8 cellular contexts compared by ENCODE assay signal in the genomic region with DNA sequence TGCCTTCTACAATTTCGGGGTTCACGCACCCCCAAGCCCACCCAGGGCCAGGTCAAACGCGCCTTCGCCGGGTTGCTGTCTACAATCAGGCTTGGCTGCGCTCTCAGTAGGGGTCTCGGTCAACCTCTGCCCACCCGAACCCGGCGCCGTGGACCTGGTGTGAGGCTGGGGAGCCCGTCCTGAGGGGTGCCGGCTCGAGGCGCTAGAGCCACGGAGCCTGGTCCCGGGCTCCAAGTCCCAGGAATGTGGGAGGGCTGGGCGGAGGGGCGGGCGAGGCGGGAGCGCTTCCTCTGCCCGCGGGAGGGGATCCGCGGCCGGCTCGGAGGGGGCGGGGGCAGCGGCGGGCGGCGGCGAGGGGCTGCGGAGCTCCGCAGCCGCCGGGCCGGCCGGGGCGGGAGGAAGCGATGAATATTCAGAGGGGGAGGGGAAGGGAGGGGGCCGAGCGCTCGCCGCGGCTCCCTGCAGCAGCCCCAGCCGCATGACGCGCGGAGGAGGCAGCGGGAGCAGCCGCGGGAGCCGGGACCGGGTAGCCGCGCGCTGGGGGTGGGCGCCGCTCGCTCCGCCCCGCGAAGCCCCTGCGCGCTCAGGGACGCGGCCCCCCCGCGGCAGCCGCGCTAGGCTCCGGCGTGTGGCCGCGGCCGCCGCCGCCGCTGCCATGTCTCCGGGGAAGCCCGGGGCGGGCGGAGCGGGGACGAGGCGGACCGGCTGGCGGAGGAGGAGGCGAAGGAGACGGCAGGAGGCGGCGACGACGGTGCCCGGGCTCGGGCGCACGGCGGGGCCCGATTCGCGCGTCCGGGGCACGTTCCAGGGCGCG. TPM values are rescaled to one million over a fixed set of nuclear protein-coding genes. Genes with fewer than 3 reads are reported as not detected.
DNase-seq lines count a peak whose midpoint lies in the region; ATAC-seq and TF ChIP-seq lines count a peak whose summit lies in the region.

Gene PTPRJ, plus strand, starts transcription at position 467 of the 814 bp plus-strand sequence. CDS start 354 bp downstream, outside the sequence.

- CTCF ChIA-PET in A673 (lab: Charles Lee): interaction anchor here (0.6 to 0.7 kb wide), 2 partner anchors 99 to 119 kb away, joined by 3 to 4 read pairs; no protein-coding TSS in a partner anchor

- ATAC-seq in GM18861 (IDR thresholded peaks at IDR 0.05; ENCODE audit: unreplicated experiment) (peak; percentile 42), HG03135 (IDR thresholded peaks at IDR 0.05; ENCODE audit: unreplicated experiment) (peak; percentile 45)

- peak within 1 kb of the TSS; percentile 71 for H2AFZ ChIP-seq in neural progenitor cell (replicated peaks)

- H3K27ac ChIP-seq in A673 (ENCODE audit: low read depth, low read length, poor library complexity, severe bottlenecking): peak within 1 kb of the TSS; percentile 54
- H3K27ac ChIP-seq in neural progenitor cell: no peak within 1 kb of the TSS

- H3K4me3 Mint-ChIP-seq in neural progenitor cell (peak within 1 kb of the TSS; percentile 90), type B pancreatic cell (peak within 1 kb of the TSS; percentile 79)

- H3K36me3 ChIP-seq in A673 (ENCODE audit: insufficient read depth, low read length, poor library complexity, severe bottlenecking): no peaks in the 10 kb centered on the region
- no peaks in the 10 kb centered on the region for H3K36me3 ChIP-seq in neural progenitor cell

- H3K79me2 ChIP-seq in neural progenitor cell (ENCODE audit: low read depth): peaks cover 40% of the 10 kb centered on the region

- H3F3A ChIP-seq in neural progenitor cell (ENCODE audit: low read depth): peaks cover 13% of the 10 kb centered on the region

- H3K27me3 Mint-ChIP-seq in neural progenitor cell (ENCODE audit: insufficient read depth, low read depth): peaks cover 7% of the 10 kb centered on the region
- H3K27me3 Mint-ChIP-seq in type B pancreatic cell: peaks cover 3% of the 10 kb centered on the region

- no peaks in the 10 kb centered on the region for H3K9me3 ChIP-seq in A673 (ENCODE audit: low read depth, low read length, poor library complexity, severe bottlenecking)
- H3K9me3 ChIP-seq in neural progenitor cell (ENCODE audit: low read depth): no peaks in the 10 kb centered on the region

- no TSS peak for BruUV-seq in A673 (replicated peaks; lab: Mats Ljungman, UMichigan)

- H3K4me2 ChIP-seq in neural progenitor cell: peak within 1 kb of the TSS; percentile 88

- peaks cover 7% of the 10 kb centered on the region for H3K4me1 ChIP-seq in A673 (ENCODE audit: insufficient read depth, low read length, poor library complexity, severe bottlenecking)
- H3K4me1 ChIP-seq in neural progenitor cell: peaks cover 20% of the 10 kb centered on the region

- intact Hi-C loops in A673 (cut with micrococcal nuclease; ENCODE audit: unreplicated experiment): no loop called here

- POLR2A ChIA-PET in A673 (lab: Charles Lee; ENCODE audit: low non-redundant PET): interaction anchor here (0.6 kb wide), 1 partner anchor 1998 kb away, joined by 3 read pairs; no protein-coding TSS in a partner anchor

- DNase-seq in A673 (ENCODE audit: low spot score) (peak; percentile 81), RKO (ENCODE audit: low spot score) (peak; percentile 48), germinal center (ENCODE audit: low spot score) (peak; percentile 70), neural progenitor cell (ENCODE audit: low spot score) (peak; percentile 91), type B pancreatic cell (ENCODE audit: extremely low spot score, unreplicated experiment) (peak; percentile 72)
- DNase-seq in activated naive CD4-positive, alpha-beta T cell treated with Interleukin-2 at 50 U/mL for 16 hours: peak; percentile 66

- H3K36me3 Mint-ChIP-seq in neural progenitor cell (no peaks in the 10 kb centered on the region), type B pancreatic cell (no peaks in the 10 kb centered on the region)

- H4K20me1 ChIP-seq in neural progenitor cell (ENCODE audit: low read depth): peaks cover 10% of the 10 kb centered on the region

- H3K4me3 ChIP-seq in A673 (ENCODE audit: low read depth, low read length, poor library complexity, severe bottlenecking): peak within 1 kb of the TSS; percentile 71
- H3K4me3 ChIP-seq in neural progenitor cell: peak within 1 kb of the TSS; percentile 97

- H3K27me3 ChIP-seq in A673 (replicated peaks; ENCODE audit: insufficient read depth, low read depth, low read length, poor library complexity) (no peaks in the 10 kb centered on the region), neural progenitor cell (peaks cover 7% of the 10 kb centered on the region)

- H3K9me3 Mint-ChIP-seq in neural progenitor cell (no peaks in the 10 kb centered on the region), type B pancreatic cell (no peaks in the 10 kb centered on the region)

- TF ChIP-seq CTCF in A673 (conservative IDR thresholded peaks at IDR 0.05; ENCODE audit: low read depth, low read length) (no peak), neural progenitor cell (IDR thresholded peaks at IDR 0.05) (no peak), type B pancreatic cell (conservative IDR thresholded peaks at IDR 0.05) (no peak)

- H3K27ac Mint-ChIP-seq in neural progenitor cell (peak within 1 kb of the TSS; percentile 9), type B pancreatic cell (peak within 1 kb of the TSS; percentile 67)

- peak within 1 kb of the TSS; percentile 50 for H3K9ac ChIP-seq in neural progenitor cell

- H3K4me1 Mint-ChIP-seq in neural progenitor cell: peaks cover 41% of the 10 kb centered on the region
- H3K4me1 Mint-ChIP-seq in type B pancreatic cell (ENCODE audit: unreplicated experiment): peaks cover 22% of the 10 kb centered on the region

RNA-seq across cellular contexts. Expression of gene PTPRJ, which starts in this region (rescaled TPM):
- 11.8 and 12.1 TPM in 2 replicates for total RNA-seq in A673 (2021)
- 17.3 and 28.0 TPM in 2 replicates for total RNA-seq in neural progenitor cell (ENCODE audit: low replicate concordance)
- 18.6 and 21.6 TPM in 2 replicates for total RNA-seq in type B pancreatic cell (ENCODE audit: low replicate concordance)
